ENCODE assay signal across 8 cellular contexts in genomic region chr14:90381999-90382451, GRCh38. TPM values are rescaled to one million over a fixed set of nuclear protein-coding genes. Genes with fewer than 3 reads are reported as not detected.
DNase-seq lines count a peak whose midpoint lies in the region; ATAC-seq and TF ChIP-seq lines count a peak whose summit lies in the region.

No MANE protein-coding gene starts in this region.

- H3K4me1 ChIP-seq in NT2/D1 (ENCODE audit: insufficient read depth, insufficient read length), result peaks cover 7% of the 10 kb centered on the region
- H3K4me1 ChIP-seq in muscle layer of colon (ENCODE audit: insufficient read depth, low read length), result peaks cover 34% of the 10 kb centered on the region

- H3K36me3 ChIP-seq in NT2/D1 (ENCODE audit: insufficient read depth, insufficient read length, low read length), result no peaks in the 10 kb centered on the region
- H3K36me3 ChIP-seq in muscle layer of colon (ENCODE audit: insufficient read depth, low read length), result no peaks in the 10 kb centered on the region

- H3K9me3 ChIP-seq in NT2/D1 (ENCODE audit: insufficient read depth, low read length) (no peaks in the 10 kb centered on the region), muscle layer of colon (ENCODE audit: low read length) (no peaks in the 10 kb centered on the region)

- TF ChIP-seq CTCF in endothelial cell (IDR thresholded peaks at IDR 0.05; ENCODE audit: unreplicated experiment) (no peak), GM10266 (IDR thresholded peaks at IDR 0.05; ENCODE audit: control insufficient read depth, insufficient read depth, low read depth, missing control alignments) (no peak)

- DNase-seq in stimulated activated CD4-positive, alpha-beta T cell treated with anti-CD3 and anti-CD28 coated beads, Interleukin-2, amount 100 ng/mL, for 24 hours, result peak; percentile 30 to 34
- DNase-seq in stimulated activated CD4-positive, alpha-beta T cell treated with anti-CD3 and anti-CD28 coated beads, Interleukin-4, amount 100 ng/mL, for 1 hour, result no peak
- DNase-seq in NT2/D1 (ENCODE audit: low read depth, low spot score) (no peak), endothelial cell (ENCODE audit: low spot score) (peak; percentile 18), GM10266 (ENCODE audit: extremely low spot score) (no peak), kidney glomerular epithelial cell (lab: John Stamatoyannopoulos, UW) (no peak)

- H3K4me1 Mint-ChIP-seq in endothelial cell (ENCODE audit: unreplicated experiment), result peaks cover 11% of the 10 kb centered on the region

- no peak overlapping the region for H3K27ac Mint-ChIP-seq in endothelial cell (ENCODE audit: unreplicated experiment)

- no peak overlapping the region for H3K4me3 Mint-ChIP-seq in endothelial cell (ENCODE audit: unreplicated experiment)

- H3K27me3 ChIP-seq in NT2/D1 (ENCODE audit: insufficient read depth, insufficient read length) (no peaks in the 10 kb centered on the region), muscle layer of colon (ENCODE audit: control insufficient read depth in 1 of 2, insufficient read depth in 2 of 2, low read length in 2 of 2) (no peaks in the 10 kb centered on the region)

- no peaks in the 10 kb centered on the region for H3K9me3 Mint-ChIP-seq in endothelial cell (ENCODE audit: unreplicated experiment)

- peaks cover 2% of the 10 kb centered on the region for H3K27me3 Mint-ChIP-seq in endothelial cell (ENCODE audit: unreplicated experiment)

- peak overlapping the region; percentile 100 for H3K27ac ChIP-seq in muscle layer of colon (ENCODE audit: low read depth, low read length)

- peak overlapping the region; percentile 82 for H3K9ac ChIP-seq in NT2/D1 (ENCODE audit: insufficient read length, low read depth)
- peak overlapping the region; percentile 77 for H3K9ac ChIP-seq in muscle layer of colon (ENCODE audit: low read length)

- H3K4me3 ChIP-seq in NT2/D1 (ENCODE audit: insufficient read length, low read depth), result peak overlapping the region; percentile 57
- H3K4me3 ChIP-seq in muscle layer of colon (ENCODE audit: low read depth in 1 of 2, low read length in 2 of 2), result peak overlapping the region; percentile 55 to 82

- no peak for ATAC-seq in HG03280 (IDR thresholded peaks at IDR 0.05; ENCODE audit: unreplicated experiment)

- no peaks in the 10 kb centered on the region for H3K36me3 Mint-ChIP-seq in endothelial cell (ENCODE audit: low read depth, unreplicated experiment)

RNA-seq across cellular contexts. Expression of gene CALM1, which starts 14.8 kb away (rescaled TPM):
- 634 TPM for total RNA-seq in endothelial cell (ENCODE audit: unreplicated experiment)

RNA-seq across cellular contexts. Expression of gene NRDE2, which starts 50.3 kb away (rescaled TPM):
- 20.8 TPM for total RNA-seq in endothelial cell (ENCODE audit: unreplicated experiment)

Comparison
In these comparisons a context has a peak if more than half of its experiments do, and no peak if none do; other contexts are left out.
1. DNase-seq: peak in stimulated activated CD4-positive, alpha-beta T cell treated with anti-CD3 and anti-CD28 coated beads, Interleukin-2, amount 100 ng/mL, for 24 hours (2 of 2) and endothelial cell (single experiment); none in stimulated activated CD4-positive, alpha-beta T cell treated with anti-CD3 and anti-CD28 coated beads, Interleukin-4, amount 100 ng/mL, for 1 hour (single experiment), NT2/D1 (single experiment), GM10266 (single experiment) and kidney glomerular epithelial cell (single experiment).